11 cellular contexts compared by ENCODE assay signal in the genomic region with DNA sequence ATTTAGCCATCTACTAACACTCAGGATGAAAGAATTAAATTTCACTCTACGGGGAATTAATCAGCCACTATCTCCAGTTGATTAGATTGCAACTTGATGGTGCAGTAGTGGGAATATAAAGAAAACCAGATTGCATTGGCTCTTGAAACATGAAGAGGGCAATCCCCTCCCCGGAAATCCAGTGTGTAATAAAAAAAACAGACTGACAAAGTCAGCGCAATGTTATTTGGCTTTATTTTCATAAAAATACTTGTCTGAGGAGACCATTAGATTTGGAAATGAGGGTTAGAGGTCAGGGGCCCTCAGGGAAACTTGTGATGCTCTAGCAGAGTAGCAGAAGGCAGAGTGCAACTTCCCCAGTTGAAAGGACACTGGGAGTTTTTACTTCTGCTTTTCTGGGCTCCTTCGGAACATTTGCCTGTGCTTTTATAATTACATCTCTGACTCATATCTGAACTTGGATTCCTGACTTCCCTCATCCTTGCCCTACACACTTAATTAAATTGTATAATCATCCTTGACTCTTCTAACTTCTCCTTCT.
A peak's percentile ranks its signal among the peaks of the same experiment; 100 is the strongest.
DNase-seq lines count a peak whose midpoint lies in the region; ATAC-seq, FAIRE-seq and TF ChIP-seq lines count a peak whose summit lies in the region.
"Had no signal": no experiment of that assay in that cellular context is flagged by ENCODE, and none has a peak within 500 bp of the region (broad histone marks: within the 10 kb centered on the region; RNA-seq: fewer than 3 reads in every experiment).

No MANE protein-coding gene starts in this region.

- in situ Hi-C loops in GM12878 (cut with MboI) = no loop called here

- no peak for TF ChIP-seq POLR2A in GM12878 (IDR thresholded peaks at IDR 0.05; ENCODE audit: low read depth, low read length)

- H3K4me3 Mint-ChIP-seq in mesothelial cell of epicardium = no peak overlapping the region
- H3K4me3 Mint-ChIP-seq: CD4-positive, CD25-positive, alpha-beta regulatory T cell; natural killer cell had no signal

- ATAC-seq in HG03159 (IDR thresholded peaks at IDR 0.05; ENCODE audit: unreplicated experiment) = peak; percentile 50
- ATAC-seq in GM12878 = peak; percentile 74
- ATAC-seq in HG02870 (IDR thresholded peaks at IDR 0.05; ENCODE audit: unreplicated experiment) = no peak
- ATAC-seq: K562 had no signal

- H3K9me3 Mint-ChIP-seq in mesothelial cell of epicardium = peaks cover 13% of the 10 kb centered on the region

- intact Hi-C loops in GM12878 (cut with micrococcal nuclease; ENCODE audit: unreplicated experiment) = no loop called here

- 0 out of 4 replicates have a peak, but pooled peaks of 1 of the 2 experiments have one; percentile 13 for TF ChIP-seq EP300 in GM12878 (IDR thresholded peaks at IDR 0.05; ENCODE audit: borderline replicate concordance in 1 of 2, control insufficient read depth in 1 of 2, low read depth in 2 of 2, low read length in 2 of 2)

- no peaks in the 10 kb centered on the region for H3K4me1 ChIP-seq in GM12878 (ENCODE audit: control insufficient read depth, insufficient read depth, low read length)

- H3K27me3 ChIP-seq in GM12878 (replicated peaks in 1 of 2; ENCODE audit: control insufficient read depth in 2 of 2, insufficient read depth in 2 of 2, low read length in 1 of 2) = no peaks in the 10 kb centered on the region

- H3K4me3 ChIP-seq in GM12878 = no peak overlapping the region
- H3K4me3 ChIP-seq: K562 had no signal

- no peaks in the 10 kb centered on the region for H3K79me2 ChIP-seq in GM12878 (ENCODE audit: control insufficient read depth, insufficient read depth, low read length)

- no peak for TF ChIP-seq RAD21 in GM12878 (IDR thresholded peaks at IDR 0.05; ENCODE audit: insufficient read depth, low read depth, low read length)

- TF ChIP-seq CTCF in GM12878 (IDR thresholded peaks at IDR 0.05 in 2 of 3, conservative IDR thresholded peaks at IDR 0.05 in 1 of 3; ENCODE audit: control insufficient read depth in 2 of 3, extremely low read depth in 1 of 3, insufficient read depth in 1 of 3, low read depth in 3 of 3, low read length in 3 of 3) (no peak), mesothelial cell of epicardium (IDR thresholded peaks at IDR 0.05; ENCODE audit: unreplicated experiment) (no peak)

- DNase-seq in AG08395 (ENCODE audit: low spot score) = peak; percentile 13
- no peak for DNase-seq in GM12878 (ENCODE audit: low read depth, low spot score)
- DNase-seq in mesothelial cell of epicardium (ENCODE audit: low spot score in 2 of 2, unreplicated experiment in 2 of 2) = no peak
- DNase-seq in NCI-H1930 (lab: John Stamatoyannopoulos, UW) = no peak
- no peak for DNase-seq in effector CD8-positive, alpha-beta T cell (lab: John Stamatoyannopoulos, UW)
- no peak for DNase-seq in middle frontal gyrus (ENCODE audit: extremely low spot score, low spot score)
- DNase-seq: CD4-positive, CD25-positive, alpha-beta regulatory T cell; natural killer cell had no signal

- 9% methylated on average over 4 of the region's 4 CpGs for WGBS in GM12878 (ENCODE audit: insufficient coverage, insufficient replicate concordance, low lambda C conversion rate, missing lambda C conversion rate)

- H3K9ac ChIP-seq in GM12878 (ENCODE audit: control insufficient read depth, insufficient read depth, low read length) = no peak overlapping the region

- POLR2A ChIA-PET in GM12878 (lab: Charles Lee) = no interaction called here

- H3K36me3 ChIP-seq in GM12878 (ENCODE audit: control insufficient read depth in 2 of 2, insufficient read depth in 2 of 2, low read length in 1 of 2) = no peaks in the 10 kb centered on the region

- H3K4me1 Mint-ChIP-seq in mesothelial cell of epicardium = peaks cover 21% of the 10 kb centered on the region
- H3K4me1 Mint-ChIP-seq: CD4-positive, CD25-positive, alpha-beta regulatory T cell; natural killer cell had no signal

- no peaks in the 10 kb centered on the region for H3K27me3 Mint-ChIP-seq in mesothelial cell of epicardium (ENCODE audit: low read depth)
- H3K27me3 Mint-ChIP-seq: CD4-positive, CD25-positive, alpha-beta regulatory T cell had no signal

- SMC1A ChIA-PET in GM12878 (lab: Charles Lee; ENCODE audit: uncharacterized antibody, unreplicated experiment) = interaction anchor here (1.0 kb wide), 1 partner anchor 9 kb away, joined by 3 read pairs; no protein-coding TSS in a partner anchor

- H3K4me2 ChIP-seq in GM12878 (ENCODE audit: control insufficient read depth, insufficient read depth) = no peak overlapping the region; the same call in 1 of the 2 replicates

- CTCF ChIA-PET in GM12878 (lab: Yijun Ruan, JAX) = no interaction called here

- no peak for FAIRE-seq in GM12878 (lab: Jason Lieb, UNC)
- FAIRE-seq: K562 had no signal

- no TSS peak for BruUV-seq in GM12878 (replicated peaks; lab: Mats Ljungman, UMichigan)

- H3K27ac ChIP-seq in GM12878 (ENCODE audit: control insufficient read depth, insufficient read depth) = no peak overlapping the region

- peaks cover 2% of the 10 kb centered on the region for H3K36me3 Mint-ChIP-seq in mesothelial cell of epicardium
- H3K36me3 Mint-ChIP-seq: CD4-positive, CD25-positive, alpha-beta regulatory T cell; natural killer cell had no signal

- peak overlapping the region; percentile 82 for H3K27ac Mint-ChIP-seq in mesothelial cell of epicardium
- H3K27ac Mint-ChIP-seq: CD4-positive, CD25-positive, alpha-beta regulatory T cell; natural killer cell had no signal

- RAD21 ChIA-PET in GM12878 (lab: Charles Lee; ENCODE audit: unreplicated experiment) = no interaction called here

- H3K9me3 ChIP-seq in GM12878 (replicated peaks; ENCODE audit: control insufficient read depth, insufficient read depth, low read length) = no peaks in the 10 kb centered on the region

- no peak overlapping the region for H2AFZ ChIP-seq in GM12878 (ENCODE audit: control insufficient read depth, low read depth, low read length)

- H4K20me1 ChIP-seq in GM12878 (ENCODE audit: control insufficient read depth, insufficient read depth) = no peaks in the 10 kb centered on the region

TF ChIP-seq in GM12878, 131 proteins besides CTCF, POLR2A, EP300 and RAD21 (continues in another document):
- TF ChIP-seq RELB (IDR thresholded peaks at IDR 0.05; ENCODE audit: low read depth) (peak; percentile 61), RBBP5 (conservative IDR thresholded peaks at IDR 0.05) (no peak), CEBPZ (IDR thresholded peaks at IDR 0.05; ENCODE audit: low read depth, low read length) (no peak), IKZF1 (conservative IDR thresholded peaks at IDR 0.05) (peak; percentile 65), KDM1A (IDR thresholded peaks at IDR 0.05; ENCODE audit: borderline replicate concordance) (no peak), TCF12 (IDR thresholded peaks at IDR 0.05; ENCODE audit: low read depth, low read length) (no peak), MTA2 (IDR thresholded peaks at IDR 0.05; ENCODE audit: low read depth) (peak; percentile 83), NR2C1 (IDR thresholded peaks at IDR 0.05) (0 out of 2 replicates have a peak, but pooled peaks have one; percentile 38)
